ENCODE assay signal across 8 cellular contexts in genomic region chr20:17995967-17996819, GRCh38. TPM values are rescaled to one million over a fixed set of nuclear protein-coding genes. Genes with fewer than 3 reads are reported as not detected.
DNase-seq lines count a peak whose midpoint lies in the region; ATAC-seq, FAIRE-seq and TF ChIP-seq lines count a peak whose summit lies in the region.

No MANE protein-coding gene starts in this region.

- no peak overlapping the region for H3K4me3 Mint-ChIP-seq in stimulated activated memory B cell treated with anti-CD40 and anti-IgM and Interleukin-4, amounts not matched to agents 10 μg/mL and 1 μg/mL and 100 μg/mL, for 72 hours

- no peaks in the 10 kb centered on the region for H3K27me3 ChIP-seq in MG63
- H3K27me3 ChIP-seq in bronchial epithelial cell (ENCODE audit: control insufficient read depth, insufficient read depth, low read length) = no peaks in the 10 kb centered on the region

- H3K36me3 ChIP-seq in MG63 (no peaks in the 10 kb centered on the region), bronchial epithelial cell (ENCODE audit: control insufficient read depth, insufficient read depth, low read length) (no peaks in the 10 kb centered on the region)

- peak; percentile 77 for DNase-seq in AG08395 (ENCODE audit: low spot score)
- peak; percentile 9 for DNase-seq in MG63
- DNase-seq in bronchial epithelial cell (ENCODE audit: low read depth) = peak; percentile 57
- no peak for DNase-seq in left lobe of liver (ENCODE audit: low spot score)

- FAIRE-seq in bronchial epithelial cell (lab: Jason Lieb, UNC) = no peak

- TF ChIP-seq CTCF in GM12873 (IDR thresholded peaks at IDR 0.05; ENCODE audit: insufficient read depth, low read depth, low read length, missing control alignments) (peak; percentile 97), bronchial epithelial cell (IDR thresholded peaks at IDR 0.05; ENCODE audit: insufficient read depth, low read length, severe bottlenecking) (peak; percentile 85)

- H3K9me3 Mint-ChIP-seq in stimulated activated memory B cell treated with anti-CD40 and anti-IgM and Interleukin-4, amounts not matched to agents 10 μg/mL and 1 μg/mL and 100 μg/mL, for 72 hours = no peaks in the 10 kb centered on the region

- no peak overlapping the region for H3K27ac Mint-ChIP-seq in stimulated activated memory B cell treated with anti-CD40 and anti-IgM and Interleukin-4, amounts not matched to agents 10 μg/mL and 1 μg/mL and 100 μg/mL, for 72 hours

- H3K27me3 Mint-ChIP-seq in stimulated activated memory B cell treated with anti-CD40 and anti-IgM and Interleukin-4, amounts not matched to agents 10 μg/mL and 1 μg/mL and 100 μg/mL, for 72 hours = no peaks in the 10 kb centered on the region

- H3K9me3 ChIP-seq in MG63 = no peaks in the 10 kb centered on the region

- H3K4me1 Mint-ChIP-seq in stimulated activated memory B cell treated with anti-CD40 and anti-IgM and Interleukin-4, amounts not matched to agents 10 μg/mL and 1 μg/mL and 100 μg/mL, for 72 hours = peaks cover 26% of the 10 kb centered on the region

- ATAC-seq in SK-N-SH treated with all-trans-retinoic acid at 6 μM for 48 hours (peak; percentile 78), left lobe of liver (peak; percentile 96), GM19463 (IDR thresholded peaks at IDR 0.05; ENCODE audit: unreplicated experiment) (no peak)
- peak; percentile 61 for ATAC-seq in stimulated activated memory B cell treated with anti-CD40 and anti-IgM and Interleukin-4, amounts not matched to agents 10 μg/mL and 1 μg/mL and 100 μg/mL, for 72 hours

- H3K4me3 ChIP-seq in MG63 (no peak overlapping the region), bronchial epithelial cell (ENCODE audit: low read depth, low read length) (no peak overlapping the region)

- no peaks in the 10 kb centered on the region for H3K36me3 Mint-ChIP-seq in stimulated activated memory B cell treated with anti-CD40 and anti-IgM and Interleukin-4, amounts not matched to agents 10 μg/mL and 1 μg/mL and 100 μg/mL, for 72 hours

TF ChIP-seq in SK-N-SH treated with all-trans-retinoic acid at 6 μM for 48 hours, 23 proteins besides CTCF, POLR2A, EP300 and RAD21:
- TF ChIP-seq ISL1 (CRISPR knock-in tag; IDR thresholded peaks at IDR 0.05) (no peak), TSHZ2 (CRISPR knock-in tag; IDR thresholded peaks at IDR 0.05) (no peak), CSRNP3 (CRISPR knock-in tag; IDR thresholded peaks at IDR 0.05) (no peak), ZFP3 (CRISPR knock-in tag; IDR thresholded peaks at IDR 0.05) (no peak), PATZ1 (CRISPR knock-in tag; IDR thresholded peaks at IDR 0.05; ENCODE audit: borderline replicate concordance) (no peak), OSR1 (CRISPR knock-in tag; IDR thresholded peaks at IDR 0.05) (no peak), ZNF70 (CRISPR knock-in tag; IDR thresholded peaks at IDR 0.05) (no peak), CREB5 (CRISPR knock-in tag; IDR thresholded peaks at IDR 0.05; ENCODE audit: low read depth) (no peak), PPARA (CRISPR knock-in tag; IDR thresholded peaks at IDR 0.05; ENCODE audit: borderline replicate concordance) (no peak), ZNF565 (CRISPR knock-in tag; conservative IDR thresholded peaks at IDR 0.05; ENCODE audit: low read depth) (no peak), POU6F1 (CRISPR knock-in tag; IDR thresholded peaks at IDR 0.05; ENCODE audit: borderline replicate concordance, low read depth) (no peak)

RNA-seq across cellular contexts. Expression of gene MGME1, which starts 27.4 kb away (rescaled TPM):
- total RNA-seq in MG63 (2014; rRNA removed; shearing (Covaris generic); ENCODE audit: low replicate concordance) = 20.6 and 23.5 TPM in 2 replicates
- total RNA-seq in bronchial epithelial cell = 8.6 and 10.3 TPM in 2 replicates
- 5.7 TPM for total RNA-seq in left lobe of liver

RNA-seq across cellular contexts. Expression of gene SNX5, which starts 27.6 kb away (rescaled TPM):
- 78.5 and 99.6 TPM in 2 replicates for total RNA-seq in MG63 (2014; rRNA removed; shearing (Covaris generic); ENCODE audit: low replicate concordance)
- total RNA-seq in bronchial epithelial cell = 96.5 and 152 TPM in 2 replicates
- total RNA-seq in left lobe of liver = 29.2 TPM
